ENCODE assay signal across 9 cellular contexts in the genomic region with DNA sequence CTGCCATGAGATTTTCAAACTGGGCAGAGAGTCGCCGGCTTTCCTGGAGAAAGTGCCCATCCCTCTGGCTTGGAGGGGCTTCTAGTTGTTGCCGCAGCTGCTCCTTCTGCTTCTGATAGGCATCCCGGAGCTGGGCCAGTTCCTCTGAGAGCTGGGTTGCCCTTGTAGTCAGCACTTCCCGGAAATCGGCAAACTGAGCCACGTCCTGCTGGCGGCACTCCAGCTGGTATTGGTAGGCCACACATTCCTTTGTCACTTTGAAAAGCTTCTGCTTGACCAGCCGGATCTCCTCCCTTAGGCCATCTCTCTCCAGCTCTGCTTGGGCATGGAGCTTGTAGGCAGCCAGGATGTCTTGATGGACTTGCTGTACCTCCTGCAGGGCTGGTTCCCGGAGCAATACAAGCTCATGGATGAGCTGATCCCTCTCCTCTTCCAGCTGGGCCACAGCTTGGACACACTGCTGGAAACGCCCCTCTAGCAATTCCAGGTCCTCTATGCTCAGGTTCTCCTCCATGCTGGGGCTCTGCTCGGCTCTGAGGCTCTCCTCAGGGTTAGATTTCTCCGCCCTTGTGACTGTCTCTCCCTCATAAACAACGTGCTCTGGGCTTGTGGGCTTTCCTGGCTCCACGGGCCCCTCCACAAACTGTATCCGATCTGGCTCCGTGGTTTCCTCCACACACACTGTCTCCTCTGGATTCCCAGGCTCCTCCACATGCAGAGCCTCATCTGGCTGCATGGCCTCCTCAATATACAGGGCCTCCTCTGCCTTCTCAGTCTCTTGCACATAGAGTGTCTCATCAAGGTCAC. TPM values are rescaled to one million over a fixed set of nuclear protein-coding genes. Genes with fewer than 3 reads are reported as not detected.
DNase-seq lines count a peak whose midpoint lies in the region; ATAC-seq and TF ChIP-seq lines count a peak whose summit lies in the region.
"Had no signal": no experiment of that assay in that cellular context is flagged by ENCODE, and none has a peak within 500 bp of the region (broad histone marks: within the 10 kb centered on the region; RNA-seq: fewer than 3 reads in every experiment).

No MANE protein-coding gene starts in this region.

- no peak overlapping the region for H3K4me3 ChIP-seq in fibroblast of the aortic adventitia (ENCODE audit: low read depth, low read length)

- POLR2A ChIA-PET in HEK293T (lab: Yijun Ruan, JAX): no interaction called here

- no peak for TF ChIP-seq CTCF in fibroblast of the aortic adventitia (IDR thresholded peaks at IDR 0.05; ENCODE audit: insufficient read depth, low read length)

- peak; percentile 36 for DNase-seq in GF-D8 (lab: John Stamatoyannopoulos, UW)
- DNase-seq in fibroblast of the aortic adventitia (ENCODE audit: low read depth): peak; percentile 89
- peak; percentile 80 for DNase-seq in renal cortical epithelial cell (ENCODE audit: low read depth)
- DNase-seq in HEK293T (ENCODE audit: extremely low spot score): no peak
- no peak for DNase-seq in kidney glomerular epithelial cell (lab: John Stamatoyannopoulos, UW)
- DNase-seq in NCI-H345 (lab: John Stamatoyannopoulos, UW): no peak
- DNase-seq: T-helper 1 cell had no signal

- ATAC-seq in SK-N-SH treated with all-trans-retinoic acid at 6 μM for 48 hours (peak; percentile 27), HG02798 (IDR thresholded peaks at IDR 0.05; ENCODE audit: poor library complexity, unreplicated experiment) (no peak)

- CTCF ChIA-PET in HEK293T (lab: Yijun Ruan, JAX): interaction anchor here (0.6 kb wide), 1 partner anchor 13 kb away, joined by 5 read pairs; no protein-coding TSS in a partner anchor

TF ChIP-seq in SK-N-SH treated with all-trans-retinoic acid at 6 μM for 48 hours, 23 proteins besides CTCF, POLR2A, EP300 and RAD21:
- TF ChIP-seq TCF4 (CRISPR knock-in tag; IDR thresholded peaks at IDR 0.05; ENCODE audit: borderline replicate concordance) (no peak), ZFP3 (CRISPR knock-in tag; IDR thresholded peaks at IDR 0.05) (no peak), ZC3H10 (CRISPR knock-in tag; IDR thresholded peaks at IDR 0.05) (no peak), BACH2 (CRISPR knock-in tag; IDR thresholded peaks at IDR 0.05; ENCODE audit: borderline replicate concordance) (no peak)
- TF ChIP-seq, protein P1, sequence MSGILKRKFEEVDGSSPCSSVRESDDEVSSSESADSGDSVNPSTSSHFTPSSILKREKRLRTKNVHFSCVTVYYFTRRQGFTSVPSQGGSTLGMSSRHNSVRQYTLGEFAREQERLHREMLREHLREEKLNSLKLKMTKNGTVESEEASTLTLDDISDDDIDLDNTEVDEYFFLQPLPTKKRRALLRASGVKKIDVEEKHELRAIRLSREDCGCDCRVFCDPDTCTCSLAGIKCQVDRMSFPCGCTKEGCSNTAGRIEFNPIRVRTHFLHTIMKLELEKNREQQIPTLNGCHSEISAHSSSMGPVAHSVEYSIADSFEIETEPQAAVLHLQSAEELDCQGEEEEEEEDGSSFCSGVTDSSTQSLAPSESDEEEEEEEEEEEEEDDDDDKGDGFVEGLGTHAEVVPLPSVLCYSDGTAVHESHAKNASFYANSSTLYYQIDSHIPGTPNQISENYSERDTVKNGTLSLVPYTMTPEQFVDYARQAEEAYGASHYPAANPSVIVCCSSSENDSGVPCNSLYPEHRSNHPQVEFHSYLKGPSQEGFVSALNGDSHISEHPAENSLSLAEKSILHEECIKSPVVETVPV (CRISPR knock-in tag; IDR thresholded peaks at IDR 0.05): no peak
- TF ChIP-seq, protein P2, sequence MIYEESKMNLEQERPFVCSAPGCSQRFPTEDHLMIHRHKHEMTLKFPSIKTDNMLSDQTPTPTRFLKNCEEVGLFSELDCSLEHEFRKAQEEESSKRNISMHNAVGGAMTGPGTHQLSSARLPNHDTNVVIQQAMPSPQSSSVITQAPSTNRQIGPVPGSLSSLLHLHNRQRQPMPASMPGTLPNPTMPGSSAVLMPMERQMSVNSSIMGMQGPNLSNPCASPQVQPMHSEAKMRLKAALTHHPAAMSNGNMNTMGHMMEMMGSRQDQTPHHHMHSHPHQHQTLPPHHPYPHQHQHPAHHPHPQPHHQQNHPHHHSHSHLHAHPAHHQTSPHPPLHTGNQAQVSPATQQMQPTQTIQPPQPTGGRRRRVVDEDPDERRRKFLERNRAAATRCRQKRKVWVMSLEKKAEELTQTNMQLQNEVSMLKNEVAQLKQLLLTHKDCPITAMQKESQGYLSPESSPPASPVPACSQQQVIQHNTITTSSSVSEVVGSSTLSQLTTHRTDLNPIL (CRISPR knock-in tag; IDR thresholded peaks at IDR 0.05; ENCODE audit: low read depth): no peak
- TF ChIP-seq, protein P3, sequence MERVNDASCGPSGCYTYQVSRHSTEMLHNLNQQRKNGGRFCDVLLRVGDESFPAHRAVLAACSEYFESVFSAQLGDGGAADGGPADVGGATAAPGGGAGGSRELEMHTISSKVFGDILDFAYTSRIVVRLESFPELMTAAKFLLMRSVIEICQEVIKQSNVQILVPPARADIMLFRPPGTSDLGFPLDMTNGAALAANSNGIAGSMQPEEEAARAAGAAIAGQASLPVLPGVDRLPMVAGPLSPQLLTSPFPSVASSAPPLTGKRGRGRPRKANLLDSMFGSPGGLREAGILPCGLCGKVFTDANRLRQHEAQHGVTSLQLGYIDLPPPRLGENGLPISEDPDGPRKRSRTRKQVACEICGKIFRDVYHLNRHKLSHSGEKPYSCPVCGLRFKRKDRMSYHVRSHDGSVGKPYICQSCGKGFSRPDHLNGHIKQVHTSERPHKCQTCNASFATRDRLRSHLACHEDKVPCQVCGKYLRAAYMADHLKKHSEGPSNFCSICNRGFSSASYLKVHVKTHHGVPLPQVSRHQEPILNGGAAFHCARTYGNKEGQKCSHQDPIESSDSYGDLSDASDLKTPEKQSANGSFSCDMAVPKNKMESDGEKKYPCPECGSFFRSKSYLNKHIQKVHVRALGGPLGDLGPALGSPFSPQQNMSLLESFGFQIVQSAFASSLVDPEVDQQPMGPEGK (CRISPR knock-in tag; IDR thresholded peaks at IDR 0.05; ENCODE audit: borderline replicate concordance): no peak
TF ChIP-seq in SK-N-SH treated with all-trans-retinoic acid at 6 μM for 48 hours: peak in this region for 0.

TF ChIP-seq in HEK293T, 16 proteins besides CTCF, POLR2A, EP300 and RAD21:
- TF ChIP-seq BHLHE40 (IDR thresholded peaks at IDR 0.05; ENCODE audit: borderline replicate concordance) (no peak), PKNOX1 (IDR thresholded peaks at IDR 0.05) (no peak), NFRKB (IDR thresholded peaks at IDR 0.05) (no peak), L3MBTL2 (conservative IDR thresholded peaks at IDR 0.05) (no peak), CTBP1 (IDR thresholded peaks at IDR 0.05; ENCODE audit: borderline replicate concordance) (no peak)

RNA-seq across cellular contexts. Expression of gene SYNC, which starts 7.3 kb away (rescaled TPM):
- total RNA-seq in fibroblast of the aortic adventitia (ENCODE audit: low replicate concordance): 141 and 240 TPM in 2 replicates
- total RNA-seq in renal cortical epithelial cell: 53.7 and 68.7 TPM in 2 replicates

RNA-seq across cellular contexts. Expression of gene RBBP4, which starts 44.3 kb away (rescaled TPM):
- total RNA-seq in fibroblast of the aortic adventitia (ENCODE audit: low replicate concordance): 67.7 and 109 TPM in 2 replicates
- total RNA-seq in renal cortical epithelial cell: 163 and 253 TPM in 2 replicates

RNA-seq across cellular contexts. Expression of gene ZBTB8OS, which starts 45.0 kb away (rescaled TPM):
- total RNA-seq in fibroblast of the aortic adventitia (ENCODE audit: low replicate concordance): 34.6 and 40.0 TPM in 2 replicates
- 50.9 and 51.1 TPM in 2 replicates for total RNA-seq in renal cortical epithelial cell

Comparison
In these comparisons a context has a peak if more than half of its experiments do, and no peak if none do; other contexts are left out.
1. DNase-seq: peak in GF-D8 (single experiment), fibroblast of the aortic adventitia (single experiment) and renal cortical epithelial cell (single experiment); none in HEK293T (single experiment), kidney glomerular epithelial cell (single experiment) and NCI-H345 (single experiment).